ENCODE assay signal across 1 cellular context in the genomic region with DNA sequence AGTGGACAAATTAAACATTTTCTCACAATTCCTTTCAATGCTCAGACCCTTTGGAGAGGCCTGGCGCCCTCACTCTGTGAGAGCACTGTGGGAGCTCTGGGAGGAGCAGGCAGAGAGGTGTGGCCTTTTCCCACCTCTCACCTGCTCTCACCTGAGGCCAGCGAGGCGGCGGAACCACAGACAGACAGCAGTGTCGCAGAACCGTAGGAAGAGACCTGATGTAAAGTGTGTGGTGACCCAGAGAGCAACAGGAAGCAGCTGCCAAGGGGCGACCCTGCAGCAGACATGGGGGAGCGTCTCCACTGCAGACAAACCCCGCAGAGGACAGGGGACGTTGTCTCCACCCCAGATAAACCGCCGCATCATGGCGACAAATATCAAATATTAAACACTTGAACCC.
TF ChIP-seq lines count a peak whose summit lies in the region.

No MANE protein-coding gene starts in this region.

TF ChIP-seq in K562, 482 proteins besides CTCF, POLR2A, EP300 and RAD21:
- TF ChIP-seq, protein P1, sequence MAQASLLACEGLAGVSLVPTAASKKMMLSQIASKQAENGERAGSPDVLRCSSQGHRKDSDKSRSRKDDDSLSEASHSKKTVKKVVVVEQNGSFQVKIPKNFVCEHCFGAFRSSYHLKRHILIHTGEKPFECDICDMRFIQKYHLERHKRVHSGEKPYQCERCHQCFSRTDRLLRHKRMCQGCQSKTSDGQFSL (CRISPR knock-in tag; IDR thresholded peaks at IDR 0.05): 0 out of 2 replicates have a peak, but pooled peaks have one; percentile 35
- TF ChIP-seq, protein P1 (tag; IDR thresholded peaks at IDR 0.05): no peak
- TF ChIP-seq ZNF143 (CRISPR knock-in tag; IDR thresholded peaks at IDR 0.05) (0 out of 2 replicates have a peak, but pooled peaks have one; percentile 38), NCOR1 (IDR thresholded peaks at IDR 0.05) (no peak)
